In genomic region chr3:186985713-186986364, GRCh38 we compare ENCODE assay signal across 8 cellular contexts. TPM values are rescaled to one million over a fixed set of nuclear protein-coding genes. Genes with fewer than 3 reads are reported as not detected.
DNase-seq lines count a peak whose midpoint lies in the region; ATAC-seq and TF ChIP-seq lines count a peak whose summit lies in the region.

No MANE protein-coding gene starts in this region.

- peak overlapping the region; percentile 67 for H3K4me2 ChIP-seq in BLaER1

- WGBS in sigmoid colon, 2 donors = 59 to 69% methylated on average over 12 of the region's 12 CpGs

- BruUV-seq in Caco-2 (replicated peaks; lab: Mats Ljungman, UMichigan) = no TSS peak

- CTCF ChIA-PET in Caco-2 (lab: Charles Lee) = no interaction called here

- no peak for TF ChIP-seq POLR2A in sigmoid colon (IDR thresholded peaks at IDR 0.05)

- H3K27ac Mint-ChIP-seq in Caco-2 (ENCODE audit: unreplicated experiment) = no peak overlapping the region

- H3K27me3 ChIP-seq in BLaER1 (no peaks in the 10 kb centered on the region), Caco-2 (replicated peaks; ENCODE audit: control insufficient read depth, insufficient read depth, low read length) (no peaks in the 10 kb centered on the region), sigmoid colon (no peaks in the 10 kb centered on the region)

- H3K27ac ChIP-seq in BLaER1 (peak overlapping the region; percentile 22; the same call in 1 of the 2 replicates), sigmoid colon (peak overlapping the region in 2 of 4 donors; percentile 4 to 8)

- TF ChIP-seq CTCF in fibroblast of pulmonary artery (IDR thresholded peaks at IDR 0.05; ENCODE audit: low read length, missing control alignments) = no peak
- TF ChIP-seq CTCF in Caco-2 (IDR thresholded peaks at IDR 0.05; ENCODE audit: insufficient read depth in 1 of 2, low read depth in 1 of 2, low read length in 1 of 2, severe bottlenecking in 1 of 2, unreplicated experiment in 1 of 2) = no peak
- TF ChIP-seq CTCF in sigmoid colon (IDR thresholded peaks at IDR 0.05) = no peak

- no peak overlapping the region for H3K4me3 Mint-ChIP-seq in Caco-2 (ENCODE audit: unreplicated experiment)

- H3K4me3 ChIP-seq in BLaER1 (0 out of 2 replicates have a peak overlapping the region, but pooled peaks have one; percentile 36), fibroblast of pulmonary artery (replicated peaks; ENCODE audit: low read depth, low read length) (no peak overlapping the region), Caco-2 (ENCODE audit: low read depth, low read length) (no peak overlapping the region), sigmoid colon (no peak overlapping the region)

- POLR2A ChIA-PET in Caco-2 (lab: Charles Lee) = no interaction called here

- H3K36me3 ChIP-seq in BLaER1 (peaks cover 87% of the 10 kb centered on the region), Caco-2 (ENCODE audit: control insufficient read depth, insufficient read depth, low read length) (no peaks in the 10 kb centered on the region), sigmoid colon (no peaks in the 10 kb centered on the region)

- no peak overlapping the region for H3K9ac ChIP-seq in BLaER1

- no peak for TF ChIP-seq EP300 in sigmoid colon (IDR thresholded peaks at IDR 0.05)

- intact Hi-C loops in Caco-2 (cut with micrococcal nuclease; ENCODE audit: unreplicated experiment) = loop anchor here (10.0 kb wide), 1 partner anchor 179 kb away; no protein-coding TSS in a partner anchor
- intact Hi-C loops in sigmoid colon (cut with DNase I) = no loop called here

- no peaks in the 10 kb centered on the region for H3K9me3 Mint-ChIP-seq in Caco-2 (ENCODE audit: unreplicated experiment)

- H3K36me3 Mint-ChIP-seq in Caco-2 (ENCODE audit: insufficient read depth, unreplicated experiment) = peaks cover 3% of the 10 kb centered on the region

- DNase-seq in KBM-7 = peak; percentile 93
- DNase-seq in fibroblast of pulmonary artery (ENCODE audit: low read depth) = peak; percentile 33
- DNase-seq in AG08396 (ENCODE audit: low spot score) = no peak
- no peak for DNase-seq in Caco-2
- no peak for DNase-seq in NCI-H510A (lab: John Stamatoyannopoulos, UW)
- DNase-seq in sigmoid colon = no peak

- H3K4me1 Mint-ChIP-seq in Caco-2 (ENCODE audit: low read depth, unreplicated experiment) = peaks cover 26% of the 10 kb centered on the region

- peaks cover 38% of the 10 kb centered on the region for H4K20me1 ChIP-seq in BLaER1

- H3K9me3 ChIP-seq in BLaER1 = peaks cover 15% of the 10 kb centered on the region; the same call in 1 of the 2 replicates
- no peaks in the 10 kb centered on the region for H3K9me3 ChIP-seq in Caco-2
- no peaks in the 10 kb centered on the region for H3K9me3 ChIP-seq in sigmoid colon

- H3K4me1 ChIP-seq in BLaER1 = peaks cover 37% of the 10 kb centered on the region
- H3K4me1 ChIP-seq in Caco-2 = peaks cover 16% of the 10 kb centered on the region
- H3K4me1 ChIP-seq in sigmoid colon = no peaks in the 10 kb centered on the region

- no peaks in the 10 kb centered on the region for H3K27me3 Mint-ChIP-seq in Caco-2 (ENCODE audit: insufficient read depth, unreplicated experiment)

- in situ Hi-C loops in KBM-7 (cut with MboI; ENCODE audit: low pct_unique_long_range_greater_than_20kb, low sequenced_read_pairs) = no loop called here

- peak; percentile 47 for ATAC-seq in GM19438 (IDR thresholded peaks at IDR 0.05; ENCODE audit: low read depth, unreplicated experiment)

RNA-seq across cellular contexts. Expression of gene ST6GAL1, which starts 55.5 kb away (rescaled TPM):
- total RNA-seq in Caco-2 (2022) (34.6 and 40.3 TPM in 2 replicates), sigmoid colon (10 to 100 TPM in 2 of 4 donors, 1 to 10 TPM in 2; 9.4 to 15.3 (median 11.2) TPM)
- 10 to 100 TPM in 1 of 3 donors, 1 to 10 TPM in 2; 5.4 to 60.5 (median 6.5) TPM for polyA plus RNA-seq in sigmoid colon

Comparison
In these comparisons a context has a peak if more than half of its experiments do, and no peak if none do; other contexts are left out.
1. DNase-seq: peak in KBM-7 (single experiment) and fibroblast of pulmonary artery (single experiment); none in AG08396 (single experiment), Caco-2 (0 of 2), NCI-H510A (single experiment) and sigmoid colon (single experiment).